16 cellular contexts compared by ENCODE assay signal in the genomic region with DNA sequence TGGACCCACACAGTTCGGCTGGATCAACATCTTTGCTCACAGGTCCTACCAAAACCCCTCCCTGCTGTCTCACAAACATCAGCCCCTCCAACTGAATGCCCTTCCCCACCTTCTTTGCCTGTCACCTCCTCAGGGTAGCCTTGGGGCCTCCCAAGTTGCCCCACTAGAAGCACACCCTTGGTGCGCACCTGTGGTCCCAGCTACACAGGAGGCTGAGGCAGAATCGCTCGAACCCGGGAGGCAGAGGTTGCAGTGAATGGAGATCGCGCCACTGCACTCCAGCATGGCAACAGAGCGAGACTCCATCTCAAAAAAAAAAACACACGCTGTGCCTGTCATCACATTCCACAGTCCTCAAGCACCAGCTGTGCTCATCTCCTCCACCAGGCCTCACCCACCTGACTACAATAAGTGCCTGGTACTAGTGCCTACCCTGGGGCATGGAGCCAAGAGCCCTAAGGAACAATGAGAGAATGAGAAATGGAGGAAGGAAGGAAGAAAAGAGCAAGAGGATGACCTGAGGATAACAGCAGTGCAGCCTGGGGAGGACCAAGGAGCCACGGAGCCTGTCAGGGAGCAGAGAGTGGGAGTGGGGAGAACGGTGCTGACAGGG. TPM values are rescaled to one million over a fixed set of nuclear protein-coding genes. Genes with fewer than 3 reads are reported as not detected.
DNase-seq lines count a peak whose midpoint lies in the region; ATAC-seq and TF ChIP-seq lines count a peak whose summit lies in the region.
"Had no signal": no experiment of that assay in that cellular context is flagged by ENCODE, and none has a peak within 500 bp of the region (broad histone marks: within the 10 kb centered on the region; RNA-seq: fewer than 3 reads in every experiment).

No MANE protein-coding gene starts in this region.

- peak overlapping the region; percentile 15 for H3K27ac Mint-ChIP-seq in activated CD4-positive, alpha-beta T cell treated with anti-CD3 and anti-CD28 coated beads for 36 hours

- no peak for ATAC-seq in activated CD4-positive, alpha-beta T cell treated with anti-CD3 and anti-CD28 coated beads for 36 hours

- H3K4me3 Mint-ChIP-seq in activated CD4-positive, alpha-beta T cell treated with anti-CD3 and anti-CD28 coated beads for 36 hours, result no peak overlapping the region
- H3K4me3 Mint-ChIP-seq: CD8-positive, alpha-beta memory T cell had no signal

- CTCF ChIA-PET in activated CD4-positive, alpha-beta T cell treated with anti-CD3 and anti-CD28 coated beads for 36 hours (lab: Charles Lee), result no interaction called here

- H3K9me3 Mint-ChIP-seq in activated CD4-positive, alpha-beta T cell treated with anti-CD3 and anti-CD28 coated beads for 36 hours (ENCODE audit: low read depth), result no peaks in the 10 kb centered on the region
- H3K9me3 Mint-ChIP-seq: CD8-positive, alpha-beta memory T cell; naive B cell had no signal

- H3K27ac ChIP-seq in substantia nigra (ENCODE audit: low read depth, low read length, poor library complexity, severe bottlenecking), result peak overlapping the region; percentile 56

- H3K36me3 Mint-ChIP-seq in activated CD4-positive, alpha-beta T cell treated with anti-CD3 and anti-CD28 coated beads for 36 hours (ENCODE audit: low read depth), result peaks cover 72% of the 10 kb centered on the region

- peaks cover 16% of the 10 kb centered on the region for H3K4me1 Mint-ChIP-seq in activated CD4-positive, alpha-beta T cell treated with anti-CD3 and anti-CD28 coated beads for 36 hours

- DNase-seq in activated CD4-positive, alpha-beta T cell treated with anti-CD3 and anti-CD28 coated beads for 36 hours, result no peak
- DNase-seq in activated CD4-positive, alpha-beta T cell treated with anti-CD3 and anti-CD28 coated beads for 4 hours, result no peak
- DNase-seq in choroid plexus epithelial cell (ENCODE audit: low read depth), result peak; percentile 72
- DNase-seq in kidney glomerular epithelial cell (lab: John Stamatoyannopoulos, UW), result peak; percentile 58
- no peak for DNase-seq in substantia nigra (lab: John Stamatoyannopoulos, UW)
- no peak for DNase-seq in middle frontal gyrus (ENCODE audit: extremely low spot score, low spot score)
- no peak for DNase-seq in MG63
- no peak for DNase-seq in NOMO-1 treated with dmso at 0.1 percent for 144 hours (lab: John Stamatoyannopoulos, UW; ENCODE audit: unreplicated experiment)
- DNase-seq: activated gamma-delta T cell treated with Interleukin-2 at 50 U/mL for 16 hours; CD8-positive, alpha-beta memory T cell; GDM1; naive B cell; NCI-H2227 treated with DMSO at 0.1 percent for 48 hours; stimulated activated CD8-positive, alpha-beta memory T cell treated with anti-CD3 and anti-CD28 coated beads, Interleukin-4, amount 100 ng/mL, for 48 hours; uterus had no signal

- no peaks in the 10 kb centered on the region for H3K27me3 ChIP-seq in MG63
- H3K27me3 ChIP-seq: breast epithelium, uterus had no signal

- peaks cover 95% of the 10 kb centered on the region for H3K36me3 ChIP-seq in MG63
- H3K36me3 ChIP-seq: uterus had no signal

- H3K4me3 ChIP-seq in choroid plexus epithelial cell (ENCODE audit: low read depth, low read length) (no peak overlapping the region), MG63 (no peak overlapping the region)
- H3K4me3 ChIP-seq: breast epithelium, uterus had no signal

- H3K9me3 ChIP-seq in MG63, result no peaks in the 10 kb centered on the region
- H3K9me3 ChIP-seq: breast epithelium, uterus had no signal

- TF ChIP-seq CTCF in choroid plexus epithelial cell (conservative IDR thresholded peaks at IDR 0.05; ENCODE audit: low read depth, low read length), result no peak

- no peaks in the 10 kb centered on the region for H3K27me3 Mint-ChIP-seq in activated CD4-positive, alpha-beta T cell treated with anti-CD3 and anti-CD28 coated beads for 36 hours
- H3K27me3 Mint-ChIP-seq: CD8-positive, alpha-beta memory T cell; naive B cell had no signal

- POLR2A ChIA-PET in activated CD4-positive, alpha-beta T cell treated with anti-CD3 and anti-CD28 coated beads for 36 hours (lab: Charles Lee), result no interaction called here

- intact Hi-C loops in activated CD4-positive, alpha-beta T cell treated with anti-CD3 and anti-CD28 coated beads for 36 hours (cut with DNase I, micrococcal nuclease), result no loop called here

RNA-seq across cellular contexts. Expression of a gene that starts 26.0 kb away (rescaled TPM):
- total RNA-seq in activated CD4-positive, alpha-beta T cell treated with anti-CD3 and anti-CD28 coated beads for 36 hours, result 100 to 1,000 TPM; 138 to 153 TPM
- total RNA-seq in MG63 (2014; rRNA removed; shearing (Covaris generic); ENCODE audit: low replicate concordance), result 515 and 599 TPM in 2 replicates

Comparison
In these comparisons a context has a peak if more than half of its experiments do, and no peak if none do; other contexts are left out.
1. DNase-seq: peak in choroid plexus epithelial cell (single experiment) and kidney glomerular epithelial cell (single experiment); none in activated CD4-positive, alpha-beta T cell treated with anti-CD3 and anti-CD28 coated beads for 36 hours (single experiment), activated CD4-positive, alpha-beta T cell treated with anti-CD3 and anti-CD28 coated beads for 4 hours (0 of 2), substantia nigra (0 of 49), middle frontal gyrus (single experiment), MG63 (single experiment) and NOMO-1 treated with dmso at 0.1 percent for 144 hours (single experiment).